In the genomic region with DNA sequence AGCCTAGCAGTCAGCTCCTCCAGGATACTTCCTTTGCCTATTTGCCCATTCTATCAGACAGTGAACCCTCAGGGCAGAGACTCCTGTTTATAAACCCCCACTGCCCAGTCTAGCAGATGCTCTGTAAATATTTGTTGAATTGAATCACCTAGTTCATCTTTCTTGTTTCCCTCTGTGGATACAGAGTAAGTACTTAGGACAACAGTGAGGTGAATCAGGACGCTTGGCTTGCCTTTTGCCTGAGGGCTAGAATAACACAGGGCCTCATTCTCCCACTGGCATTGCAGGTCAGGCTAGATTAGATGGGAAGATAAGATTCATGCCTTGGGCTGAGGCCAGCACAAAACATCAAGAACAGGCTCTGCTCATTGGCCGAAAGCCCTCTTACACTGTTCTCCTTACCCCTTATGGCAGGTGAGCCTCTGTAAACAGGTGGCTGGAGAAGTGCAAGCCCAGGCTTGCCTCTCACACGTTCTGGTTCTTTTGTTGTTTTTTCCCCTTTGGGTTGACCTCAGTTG, we compare ENCODE assay signal across 1 cellular context.
TF ChIP-seq lines count a peak whose summit lies in the region.

No MANE protein-coding gene starts in this region.

TF ChIP-seq in A549, 52 proteins besides CTCF, POLR2A, EP300 and RAD21 (continued from another document):
- TF ChIP-seq, protein P1, sequence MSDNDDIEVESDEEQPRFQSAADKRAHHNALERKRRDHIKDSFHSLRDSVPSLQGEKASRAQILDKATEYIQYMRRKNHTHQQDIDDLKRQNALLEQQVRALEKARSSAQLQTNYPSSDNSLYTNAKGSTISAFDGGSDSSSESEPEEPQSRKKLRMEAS (IDR thresholded peaks at IDR 0.05) = peak; percentile 95
- TF ChIP-seq, protein P2, sequence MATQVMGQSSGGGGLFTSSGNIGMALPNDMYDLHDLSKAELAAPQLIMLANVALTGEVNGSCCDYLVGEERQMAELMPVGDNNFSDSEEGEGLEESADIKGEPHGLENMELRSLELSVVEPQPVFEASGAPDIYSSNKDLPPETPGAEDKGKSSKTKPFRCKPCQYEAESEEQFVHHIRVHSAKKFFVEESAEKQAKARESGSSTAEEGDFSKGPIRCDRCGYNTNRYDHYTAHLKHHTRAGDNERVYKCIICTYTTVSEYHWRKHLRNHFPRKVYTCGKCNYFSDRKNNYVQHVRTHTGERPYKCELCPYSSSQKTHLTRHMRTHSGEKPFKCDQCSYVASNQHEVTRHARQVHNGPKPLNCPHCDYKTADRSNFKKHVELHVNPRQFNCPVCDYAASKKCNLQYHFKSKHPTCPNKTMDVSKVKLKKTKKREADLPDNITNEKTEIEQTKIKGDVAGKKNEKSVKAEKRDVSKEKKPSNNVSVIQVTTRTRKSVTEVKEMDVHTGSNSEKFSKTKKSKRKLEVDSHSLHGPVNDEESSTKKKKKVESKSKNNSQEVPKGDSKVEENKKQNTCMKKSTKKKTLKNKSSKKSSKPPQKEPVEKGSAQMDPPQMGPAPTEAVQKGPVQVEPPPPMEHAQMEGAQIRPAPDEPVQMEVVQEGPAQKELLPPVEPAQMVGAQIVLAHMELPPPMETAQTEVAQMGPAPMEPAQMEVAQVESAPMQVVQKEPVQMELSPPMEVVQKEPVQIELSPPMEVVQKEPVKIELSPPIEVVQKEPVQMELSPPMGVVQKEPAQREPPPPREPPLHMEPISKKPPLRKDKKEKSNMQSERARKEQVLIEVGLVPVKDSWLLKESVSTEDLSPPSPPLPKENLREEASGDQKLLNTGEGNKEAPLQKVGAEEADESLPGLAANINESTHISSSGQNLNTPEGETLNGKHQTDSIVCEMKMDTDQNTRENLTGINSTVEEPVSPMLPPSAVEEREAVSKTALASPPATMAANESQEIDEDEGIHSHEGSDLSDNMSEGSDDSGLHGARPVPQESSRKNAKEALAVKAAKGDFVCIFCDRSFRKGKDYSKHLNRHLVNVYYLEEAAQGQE (IDR thresholded peaks at IDR 0.05) = no peak
